ENCODE assay signal across 22 cellular contexts in the genomic region with DNA sequence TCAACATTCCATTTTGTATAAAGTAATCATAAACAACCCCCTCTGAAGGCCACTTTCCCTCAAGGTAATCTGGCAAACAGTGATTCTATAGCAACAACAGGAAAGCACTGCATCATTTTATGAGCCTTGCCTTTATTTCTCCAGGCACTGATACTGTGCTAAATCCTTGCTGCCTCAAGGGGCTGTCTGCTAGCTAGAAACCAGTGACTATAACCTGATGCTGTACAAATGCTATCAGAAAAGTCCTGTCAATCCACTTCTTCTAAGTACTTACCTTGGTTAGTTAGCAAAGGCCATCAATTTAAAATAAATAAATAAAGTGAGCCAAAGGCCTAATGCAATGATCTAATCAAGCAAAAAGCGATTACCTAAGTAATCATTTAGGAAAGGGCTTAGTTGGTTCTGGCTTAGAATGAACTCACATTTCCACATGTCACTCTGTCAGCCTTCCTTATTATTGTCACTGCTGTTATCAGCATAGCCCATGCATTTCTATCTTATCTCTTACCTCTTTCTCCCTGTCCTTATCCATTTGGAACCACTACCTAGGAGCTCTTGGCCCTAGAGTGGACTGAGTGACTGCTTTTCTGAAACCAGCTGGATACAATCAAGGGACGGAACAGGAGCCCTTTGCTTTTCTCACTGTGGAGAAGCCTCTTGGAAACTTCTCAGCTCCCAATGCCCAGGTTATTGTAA.
DNase-seq lines count a peak whose midpoint lies in the region; ATAC-seq, FAIRE-seq and TF ChIP-seq lines count a peak whose summit lies in the region.
"Had no signal": no experiment of that assay in that cellular context is flagged by ENCODE, and none has a peak within 500 bp of the region (broad histone marks: within the 10 kb centered on the region; RNA-seq: fewer than 3 reads in every experiment).

No MANE protein-coding gene starts in this region.

- TF ChIP-seq RAD21 in K562 (CRISPR knock-in tag; conservative IDR thresholded peaks at IDR 0.05 in 1 of 2, IDR thresholded peaks at IDR 0.05 in 1 of 2) = no peak; a peak in 1 of 4 replicates

- no peak for TF ChIP-seq POLR2A in K562 (conservative IDR thresholded peaks at IDR 0.05)

- peak overlapping the region; percentile 38; the same call in 1 of the 3 replicates for H3K27ac ChIP-seq in K562 (ENCODE audit: extremely low read depth, low read depth, low read length)
- H3K27ac ChIP-seq in mesendoderm (ENCODE audit: low read depth, low read length) = no peak overlapping the region
- no peak overlapping the region for H3K27ac ChIP-seq in pancreas
- H3K27ac ChIP-seq: HL-60 had no signal

- no peaks in the 10 kb centered on the region for H3K27me3 ChIP-seq in K562 (ENCODE audit: control insufficient read depth in 2 of 2, insufficient read depth in 2 of 2, low read length in 2 of 2)
- no peaks in the 10 kb centered on the region for H3K27me3 ChIP-seq in mesendoderm (ENCODE audit: insufficient read depth, low read length, poor library complexity)
- no peaks in the 10 kb centered on the region for H3K27me3 ChIP-seq in pancreas

- H3K4ac ChIP-seq in mesendoderm (ENCODE audit: low read depth, low read length) = no peak overlapping the region

- H3K79me1 ChIP-seq in mesendoderm (ENCODE audit: low read length) = no peaks in the 10 kb centered on the region

- H3K4me3 ChIP-seq in K562 (no peak overlapping the region), mesendoderm (ENCODE audit: low read length) (no peak overlapping the region), pancreas (no peak overlapping the region)
- H3K4me3 ChIP-seq: GM12878 had no signal

- H3K9me1 ChIP-seq in K562 (ENCODE audit: control insufficient read depth, insufficient read depth, low read length) = no peaks in the 10 kb centered on the region

- CTCF ChIA-PET in K562 (lab: Yijun Ruan, JAX; ENCODE audit: low intra/inter-chr PET ratio) = no interaction called here

- in situ Hi-C loops in K562 (cut with MboI) = no loop called here

- H3K4me1 ChIP-seq in K562 (replicated peaks in 1 of 2; ENCODE audit: control insufficient read depth in 2 of 2, insufficient read depth in 2 of 2, low read length in 2 of 2) (peaks cover 4 to 51% of the 10 kb centered on the region in 2 experiments; a peak in 4 of 5 replicates), mesendoderm (ENCODE audit: control insufficient read depth, low read depth, low read length) (no peaks in the 10 kb centered on the region), pancreas (no peaks in the 10 kb centered on the region)

- H2AK5ac ChIP-seq in mesendoderm (ENCODE audit: low read length) = no peak overlapping the region

- peak overlapping the region in 1 of 2 experiments; percentile 25; a peak in 1 of 4 replicates for H3K9ac ChIP-seq in K562 (ENCODE audit: insufficient read depth in 1 of 2, low read depth in 2 of 2, low read length in 2 of 2)
- H3K9ac ChIP-seq in mesendoderm (ENCODE audit: low read length) = no peak overlapping the region

- H3K79me2 ChIP-seq in K562 (ENCODE audit: control insufficient read depth, insufficient read depth, low read length) (no peaks in the 10 kb centered on the region), mesendoderm (ENCODE audit: control insufficient read depth, insufficient read depth, low read length) (no peaks in the 10 kb centered on the region)

- no peaks in the 10 kb centered on the region for H4K20me1 ChIP-seq in K562 (replicated peaks; ENCODE audit: control insufficient read depth, insufficient read depth, low read length)

- no peak overlapping the region for H2BK15ac ChIP-seq in mesendoderm (replicated peaks; ENCODE audit: low read depth)

- H2BK5ac ChIP-seq in mesendoderm (ENCODE audit: low read length) = no peak overlapping the region

- WGBS in K562 (ENCODE audit: insufficient coverage, low coverage, missing lambda C conversion rate) = 0% methylated on average over 2 of the region's 2 CpGs
- no CpG with 5 or more reads among the region's 2 CpGs for WGBS in mesendoderm (ENCODE audit: extremely low coverage, insufficient coverage, low lambda C conversion rate)
- 61 to 73% methylated on average over 2 of the region's 2 CpGs for WGBS in pancreas, 2 donors

- H2AFZ ChIP-seq in K562 (ENCODE audit: low read depth, low read length) = peak overlapping the region; percentile 24; the same call in 1 of the 2 replicates

- H3K18ac ChIP-seq in mesendoderm (ENCODE audit: low read length) = no peak overlapping the region

- ATAC-seq in K562 (peak; percentile 65), pancreas (no peak), HG03159 (IDR thresholded peaks at IDR 0.05; ENCODE audit: unreplicated experiment) (no peak)
- ATAC-seq: GM12878 had no signal

- no peak overlapping the region for H2BK120ac ChIP-seq in mesendoderm (ENCODE audit: low read depth, low read length)

- H3K56ac ChIP-seq in mesendoderm (ENCODE audit: low read length) = no peak overlapping the region

- no peak for TF ChIP-seq CTCF in K562 (IDR thresholded peaks at IDR 0.05 in 2 of 3, conservative IDR thresholded peaks at IDR 0.05 in 1 of 3; ENCODE audit: insufficient read depth in 2 of 3, low read depth in 1 of 3, low read length in 3 of 3)
- no peak for TF ChIP-seq CTCF in pancreas (IDR thresholded peaks at IDR 0.05)

- no peak overlapping the region for H4K8ac ChIP-seq in mesendoderm (ENCODE audit: low read depth, low read length)

- no peaks in the 10 kb centered on the region for H3K36me3 ChIP-seq in K562 (ENCODE audit: control insufficient read depth, insufficient read depth, low read length)
- no peaks in the 10 kb centered on the region for H3K36me3 ChIP-seq in mesendoderm (ENCODE audit: control insufficient read depth, insufficient read depth, low read length)
- no peaks in the 10 kb centered on the region for H3K36me3 ChIP-seq in pancreas

- POLR2A ChIA-PET in K562 (lab: Yijun Ruan, JAX) = interaction anchor here (1.0 to 1.1 kb wide), 3 partner anchors 11 to 58 kb away, joined by 3 read pairs; no protein-coding TSS in a partner anchor

- peak; percentile 76 for DNase-seq in NCI-H82 (lab: John Stamatoyannopoulos, UW)
- peak; percentile 82 for DNase-seq in SK-N-DZ (ENCODE audit: low spot score)
- peak; percentile 61 to 83 (median 72) for DNase-seq in K562 (ENCODE audit: extremely low read depth in 1 of 4, low spot score in 3 of 4)
- DNase-seq in mesendoderm = peak; percentile 91
- no peak for DNase-seq in pancreas
- DNase-seq in NCI-H2227 treated with DMSO at 0.1 percent for 48 hours (lab: John Stamatoyannopoulos, UW) = no peak
- no peak for DNase-seq in NK-92 treated with Interleukin-12 subunit alpha and Interleukin-12 subunit beta, amount 100 ng/mL, for 24 hours (lab: John Stamatoyannopoulos, UW)
- DNase-seq: CD4-positive, CD25-positive, alpha-beta regulatory T cell; DND-41; H9; IMR-90; NCI-H1105; NCI-H146; NCI-H2029; NCI-H226; NCI-H510A treated with DMSO at 0.1 percent for 48 hours; NCI-H748 treated with DMSO at 0.1 percent for 48 hours; Right ventricle myocardium superior had no signal

- TF ChIP-seq EP300 in K562 (IDR thresholded peaks at IDR 0.05; ENCODE audit: low read length) = peak; percentile 86

- H4K5ac ChIP-seq in mesendoderm (ENCODE audit: low read length) = no peak overlapping the region

- BruUV-seq in K562 (replicated peaks; lab: Mats Ljungman, UMichigan) = no TSS peak

- H3K4me2 ChIP-seq in K562 (ENCODE audit: insufficient read depth, low read length) (peak overlapping the region; percentile 56), mesendoderm (ENCODE audit: low read length) (no peak overlapping the region)

- intact Hi-C loops in K562 (cut with micrococcal nuclease) = loop anchor here (1.0 to 5.0 kb wide), 3 partner anchors 14 to 302 kb away; no protein-coding TSS in a partner anchor
- intact Hi-C loops in pancreas (cut with DNase I) = no loop called here

- H3K9me3 ChIP-seq in K562 (replicated peaks; ENCODE audit: control insufficient read depth, insufficient read depth, low read depth, low read length) (no peaks in the 10 kb centered on the region), pancreas (no peaks in the 10 kb centered on the region)

- FAIRE-seq in K562 (lab: Jason Lieb, UNC) (peak; percentile 87), pancreas (lab: Jason Lieb, UNC) (no peak)
- FAIRE-seq: GM12878, HTR-8/SVneo had no signal

- H3K23ac ChIP-seq in mesendoderm (ENCODE audit: low read length) = no peak overlapping the region

TF ChIP-seq in K562, 482 proteins besides CTCF, POLR2A, EP300 and RAD21 (continues in another document):
- no peak for TF ChIP-seq PHB (CRISPR knock-in tag; IDR thresholded peaks at IDR 0.05)
- no peak for TF ChIP-seq GTF2F1 (IDR thresholded peaks at IDR 0.05; ENCODE audit: low read depth, low read length)
- TF ChIP-seq, protein P1, sequence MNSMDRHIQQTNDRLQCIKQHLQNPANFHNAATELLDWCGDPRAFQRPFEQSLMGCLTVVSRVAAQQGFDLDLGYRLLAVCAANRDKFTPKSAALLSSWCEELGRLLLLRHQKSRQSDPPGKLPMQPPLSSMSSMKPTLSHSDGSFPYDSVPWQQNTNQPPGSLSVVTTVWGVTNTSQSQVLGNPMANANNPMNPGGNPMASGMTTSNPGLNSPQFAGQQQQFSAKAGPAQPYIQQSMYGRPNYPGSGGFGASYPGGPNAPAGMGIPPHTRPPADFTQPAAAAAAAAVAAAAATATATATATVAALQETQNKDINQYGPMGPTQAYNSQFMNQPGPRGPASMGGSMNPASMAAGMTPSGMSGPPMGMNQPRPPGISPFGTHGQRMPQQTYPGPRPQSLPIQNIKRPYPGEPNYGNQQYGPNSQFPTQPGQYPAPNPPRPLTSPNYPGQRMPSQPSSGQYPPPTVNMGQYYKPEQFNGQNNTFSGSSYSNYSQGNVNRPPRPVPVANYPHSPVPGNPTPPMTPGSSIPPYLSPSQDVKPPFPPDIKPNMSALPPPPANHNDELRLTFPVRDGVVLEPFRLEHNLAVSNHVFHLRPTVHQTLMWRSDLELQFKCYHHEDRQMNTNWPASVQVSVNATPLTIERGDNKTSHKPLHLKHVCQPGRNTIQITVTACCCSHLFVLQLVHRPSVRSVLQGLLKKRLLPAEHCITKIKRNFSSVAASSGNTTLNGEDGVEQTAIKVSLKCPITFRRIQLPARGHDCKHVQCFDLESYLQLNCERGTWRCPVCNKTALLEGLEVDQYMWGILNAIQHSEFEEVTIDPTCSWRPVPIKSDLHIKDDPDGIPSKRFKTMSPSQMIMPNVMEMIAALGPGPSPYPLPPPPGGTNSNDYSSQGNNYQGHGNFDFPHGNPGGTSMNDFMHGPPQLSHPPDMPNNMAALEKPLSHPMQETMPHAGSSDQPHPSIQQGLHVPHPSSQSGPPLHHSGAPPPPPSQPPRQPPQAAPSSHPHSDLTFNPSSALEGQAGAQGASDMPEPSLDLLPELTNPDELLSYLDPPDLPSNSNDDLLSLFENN (IDR thresholded peaks at IDR 0.05; ENCODE audit: low read depth in 2 of 2, low read length in 2 of 2) = no peak
- TF ChIP-seq ZNF165 (CRISPR knock-in tag; IDR thresholded peaks at IDR 0.05; ENCODE audit: borderline replicate concordance) = no peak

Comparison
In these comparisons a context has a peak if more than half of its experiments do, and no peak if none do; other contexts are left out.
1. DNase-seq: peak in NCI-H82 (single experiment), SK-N-DZ (single experiment), K562 (4 of 4) and mesendoderm (single experiment); none in pancreas (0 of 6), NCI-H2227 treated with DMSO at 0.1 percent for 48 hours (single experiment) and NK-92 treated with Interleukin-12 subunit alpha and Interleukin-12 subunit beta, amount 100 ng/mL, for 24 hours (single experiment).